9 cellular contexts compared by ENCODE assay signal in the genomic region with DNA sequence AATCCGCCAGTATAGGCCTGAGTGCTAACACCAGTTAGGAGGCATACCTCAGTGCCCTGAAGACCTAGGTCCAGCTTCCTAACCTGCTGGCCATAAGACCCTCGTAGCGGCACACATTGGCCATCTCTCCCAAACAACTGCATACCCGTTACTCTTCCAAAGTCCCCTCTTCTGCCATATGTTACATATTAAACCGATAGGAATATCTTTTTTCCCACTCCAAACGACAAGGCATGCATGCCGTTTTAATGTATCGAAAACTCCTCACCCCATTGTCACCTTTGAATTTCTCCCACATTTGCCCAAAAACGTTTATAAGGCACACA. TPM values are rescaled to one million over a fixed set of nuclear protein-coding genes. Genes with fewer than 3 reads are reported as not detected.
DNase-seq lines count a peak whose midpoint lies in the region; ATAC-seq, FAIRE-seq and TF ChIP-seq lines count a peak whose summit lies in the region.
"Had no signal": no experiment of that assay in that cellular context is flagged by ENCODE, and none has a peak within 500 bp of the region (broad histone marks: within the 10 kb centered on the region; RNA-seq: fewer than 3 reads in every experiment).

No MANE protein-coding gene starts in this region.

- no peak overlapping the region for H3K14ac ChIP-seq in H9 (ENCODE audit: insufficient read depth, low read length)

- H3K4me2 ChIP-seq in A549 (peak overlapping the region; percentile 77), H9 (ENCODE audit: insufficient read depth, insufficient read length, low read length) (peak overlapping the region; percentile 4), astrocyte (ENCODE audit: low read length) (peak overlapping the region; percentile 91)

- TF ChIP-seq CTCF in A549 (IDR thresholded peaks at IDR 0.05), result no peak
- no peak for TF ChIP-seq CTCF in H9 (conservative IDR thresholded peaks at IDR 0.05)
- TF ChIP-seq CTCF in astrocyte (IDR thresholded peaks at IDR 0.05; ENCODE audit: insufficient read depth, low read depth, low read length), result no peak
- TF ChIP-seq CTCF in mesothelial cell of epicardium (IDR thresholded peaks at IDR 0.05; ENCODE audit: unreplicated experiment), result no peak

- ATAC-seq in A549 (no peak), HG03378 (IDR thresholded peaks at IDR 0.05; ENCODE audit: unreplicated experiment) (no peak)

- H4K91ac ChIP-seq in H9 (ENCODE audit: insufficient read length, low read depth, low read length), result no peak overlapping the region

- no peak overlapping the region for H2BK20ac ChIP-seq in H9 (ENCODE audit: low read depth, low read length, poor library complexity, severe bottlenecking)

- H3K4me3 Mint-ChIP-seq in H9, result peak overlapping the region; percentile 60 to 79
- peak overlapping the region; percentile 83 for H3K4me3 Mint-ChIP-seq in astrocyte (ENCODE audit: unreplicated experiment)
- peak overlapping the region; percentile 73 for H3K4me3 Mint-ChIP-seq in mesothelial cell of epicardium

- peaks cover 20% of the 10 kb centered on the region in 2 experiments for H3K4me1 Mint-ChIP-seq in H9
- H3K4me1 Mint-ChIP-seq in astrocyte (ENCODE audit: low read depth, unreplicated experiment), result peaks cover 9% of the 10 kb centered on the region
- H3K4me1 Mint-ChIP-seq in mesothelial cell of epicardium, result peaks cover 20% of the 10 kb centered on the region

- POLR2A ChIA-PET in A549 (lab: Yijun Ruan, JAX), result no interaction called here

- H3K27me3 Mint-ChIP-seq in H9 (ENCODE audit: low read depth) (peaks cover 26% of the 10 kb centered on the region), astrocyte (ENCODE audit: low read depth, unreplicated experiment) (peaks cover 6% of the 10 kb centered on the region), mesothelial cell of epicardium (ENCODE audit: low read depth) (no peaks in the 10 kb centered on the region)

- H3K79me2 ChIP-seq in H9 (ENCODE audit: insufficient read depth, low read length) (peaks cover 12% of the 10 kb centered on the region; the same call in 1 of the 2 replicates), astrocyte (ENCODE audit: insufficient read depth, low read length) (peaks cover 23% of the 10 kb centered on the region)

- H2BK5ac ChIP-seq in H9 (ENCODE audit: insufficient read length, low read length), result no peak overlapping the region

- H3K4me3 ChIP-seq in A549, result peak overlapping the region; percentile 82
- peak overlapping the region; percentile 64 for H3K4me3 ChIP-seq in astrocyte (ENCODE audit: insufficient read depth, low read depth, low read length)

- no peak overlapping the region for H3T11ph ChIP-seq in H9 (ENCODE audit: low read length)

- DNase-seq in A549 (ENCODE audit: low read depth in 1 of 2, low spot score in 1 of 2), result no peak
- DNase-seq in H9, result no peak
- no peak for DNase-seq in astrocyte (ENCODE audit: low read depth)
- DNase-seq in mesothelial cell of epicardium (ENCODE audit: low spot score in 2 of 2, unreplicated experiment in 2 of 2), result no peak
- DNase-seq in RKO (ENCODE audit: low spot score), result no peak
- DNase-seq in cerebellar cortex (ENCODE audit: low spot score), result no peak
- DNase-seq in GM19238 (ENCODE audit: insufficient read length, low spot score), result no peak

- H2BK12ac ChIP-seq in H9 (ENCODE audit: insufficient read length, low read depth, low read length), result no peak overlapping the region

- H3K36me3 ChIP-seq in astrocyte (ENCODE audit: insufficient read depth, low read length), result no peaks in the 10 kb centered on the region

- H3K9me3 Mint-ChIP-seq in H9 (no peaks in the 10 kb centered on the region), astrocyte (ENCODE audit: unreplicated experiment) (no peaks in the 10 kb centered on the region), mesothelial cell of epicardium (no peaks in the 10 kb centered on the region)

- H4K8ac ChIP-seq in H9 (replicated peaks; ENCODE audit: insufficient read length, low read depth, low read length), result no peak overlapping the region

- H2AK5ac ChIP-seq in H9 (ENCODE audit: insufficient read length, low read length), result no peak overlapping the region

- no peak overlapping the region for H3K18ac ChIP-seq in H9 (ENCODE audit: insufficient read length, low read depth, low read length)

- no peak overlapping the region for H3K56ac ChIP-seq in H9 (ENCODE audit: insufficient read length, low read depth, low read length)

- H3K23ac ChIP-seq in H9 (ENCODE audit: insufficient read length, low read depth, low read length), result no peak overlapping the region

- peaks cover 22% of the 10 kb centered on the region for H3K23me2 ChIP-seq in H9 (ENCODE audit: insufficient read length, low read depth, low read length, poor library complexity, severe bottlenecking)

- H3K27me3 ChIP-seq in H9 (ENCODE audit: insufficient read depth, low read length) (no peaks in the 10 kb centered on the region; the same call in 1 of the 2 replicates), astrocyte (ENCODE audit: insufficient read depth, low read length) (no peaks in the 10 kb centered on the region)

- H3K27ac ChIP-seq in A549 (peak overlapping the region; percentile 95 to 98; a peak in 4 of 6 replicates), H9 (ENCODE audit: insufficient read length, low read depth, low read length) (no peak overlapping the region), astrocyte (ENCODE audit: low read depth, low read length) (no peak overlapping the region)

- H3K27ac Mint-ChIP-seq in H9 (peak overlapping the region in 2 of 3 experiments; percentile 17 to 41; a peak in 1 of 7 replicates), astrocyte (ENCODE audit: unreplicated experiment) (no peak overlapping the region), mesothelial cell of epicardium (peak overlapping the region; percentile 96)

- H3K9me3 ChIP-seq in A549 (no peaks in the 10 kb centered on the region), H9 (ENCODE audit: control insufficient read depth, low read depth, low read length) (no peaks in the 10 kb centered on the region), astrocyte (ENCODE audit: insufficient read depth, low read depth, low read length) (no peaks in the 10 kb centered on the region)
- H3K9me3 ChIP-seq: upper lobe of left lung had no signal

- H2BK120ac ChIP-seq in H9 (ENCODE audit: low read depth, low read length, poor library complexity, severe bottlenecking), result no peak overlapping the region

- TF ChIP-seq RAD21 in A549 (conservative IDR thresholded peaks at IDR 0.05 in 1 of 2, IDR thresholded peaks at IDR 0.05 in 1 of 2), result no peak

- H2AFZ ChIP-seq in H9 (ENCODE audit: low read length) (no peak overlapping the region), astrocyte (ENCODE audit: low read depth, low read length) (peak overlapping the region; percentile 68)

- WGBS in A549 (ENCODE audit: missing lambda C conversion rate), result 55% methylated on average over 9 of the region's 9 CpGs
- no CpG with 5 or more reads among the region's 9 CpGs for WGBS in H9 (ENCODE audit: extremely low coverage, insufficient read length, low lambda C conversion rate)

- TF ChIP-seq POLR2A in A549 (IDR thresholded peaks at IDR 0.05; ENCODE audit: low read length), result no peak

- peaks cover 37% of the 10 kb centered on the region for H3K4me1 ChIP-seq in A549
- peaks cover 6% of the 10 kb centered on the region; the same call in 1 of the 2 replicates for H3K4me1 ChIP-seq in H9 (ENCODE audit: insufficient read depth, low read length)
- peaks cover 27% of the 10 kb centered on the region for H3K4me1 ChIP-seq in astrocyte (ENCODE audit: insufficient read depth, low read length)

- no peaks in the 10 kb centered on the region; a peak in 1 of 7 replicates for H3K36me3 Mint-ChIP-seq in H9 (ENCODE audit: insufficient read depth in 1 of 3, low read depth in 3 of 3)
- H3K36me3 Mint-ChIP-seq in astrocyte (ENCODE audit: low read depth, unreplicated experiment), result no peaks in the 10 kb centered on the region
- no peaks in the 10 kb centered on the region for H3K36me3 Mint-ChIP-seq in mesothelial cell of epicardium

- H3K9ac ChIP-seq in H9 (ENCODE audit: extremely low read depth, insufficient read length, low read length) (no peak overlapping the region), astrocyte (ENCODE audit: low read length) (no peak overlapping the region)

- FAIRE-seq in A549 (lab: Jason Lieb, UNC) (peak; percentile 67), astrocyte (lab: Jason Lieb, UNC) (no peak)

- H4K20me1 ChIP-seq in H9 (ENCODE audit: control insufficient read depth, insufficient read depth, insufficient read length) (no peaks in the 10 kb centered on the region), astrocyte (ENCODE audit: insufficient read depth, low read length) (no peaks in the 10 kb centered on the region)

- H3K4ac ChIP-seq in H9 (ENCODE audit: low read depth, low read length), result no peak overlapping the region

- H3K79me1 ChIP-seq in H9 (ENCODE audit: insufficient read depth, low read depth, low read length, poor library complexity, severe bottlenecking), result peaks cover 10% of the 10 kb centered on the region

- no peak overlapping the region for H4K5ac ChIP-seq in H9 (ENCODE audit: insufficient read length, low read depth, low read length)

- no peak overlapping the region for H2BK15ac ChIP-seq in H9 (ENCODE audit: low read depth, low read length)

- TF ChIP-seq EP300 in A549 (IDR thresholded peaks at IDR 0.05), result no peak

- CTCF ChIA-PET in A549 (lab: Yijun Ruan, JAX), result interaction anchor here (0.9 kb wide), 1 partner anchor 20 kb away, joined by 3 read pairs; no protein-coding TSS in a partner anchor

TF ChIP-seq in A549, 52 proteins besides CTCF, POLR2A, EP300 and RAD21:
- TF ChIP-seq SMC3 (IDR thresholded peaks at IDR 0.05) (no peak), MAZ (IDR thresholded peaks at IDR 0.05; ENCODE audit: borderline replicate concordance, low read depth, low read length) (no peak), BHLHE40 (IDR thresholded peaks at IDR 0.05; ENCODE audit: low read depth, low read length) (no peak), FOXS1 (CRISPR knock-in tag; IDR thresholded peaks at IDR 0.05) (no peak), KDM1A (IDR thresholded peaks at IDR 0.05; ENCODE audit: low read depth) (no peak), EHF (CRISPR knock-in tag; IDR thresholded peaks at IDR 0.05) (no peak), CEBPB (IDR thresholded peaks at IDR 0.05) (no peak), JUN (IDR thresholded peaks at IDR 0.05) (no peak), HOXB5 (CRISPR knock-in tag; IDR thresholded peaks at IDR 0.05) (no peak)

RNA-seq across cellular contexts. Expression of a gene that starts 0.7 kb away (rescaled TPM):
- 4.0 and 4.5 TPM in 2 replicates for polyA plus RNA-seq in A549 (2011; rRNA removed)
- polyA plus RNA-seq in A549 (2012; cell fraction: cytosol; rRNA removed), result 1.0 and 1.2 TPM in 2 replicates
- 1.9 and 2.5 TPM in 2 replicates for polyA plus RNA-seq in A549 (2012; cell fraction: nucleus; rRNA removed)
- polyA plus RNA-seq in A549 (2017; fragmentation: RNase III; extraction: RNeasy Plus Mini Kit Qiagen cat#74134 plus additional on column Dnase treatment), result 3.3 to 4.9 TPM (median 4.8 TPM) in 3 replicates
- 4.9 and 5.4 TPM in 2 replicates for polyA minus RNA-seq in A549 (2011; rRNA and poly(A)+ RNA removed)
- total RNA-seq in H9 (2021), result 35.0 and 35.6 TPM in 2 replicates
- total RNA-seq in astrocyte, result 8.0 and 8.9 TPM in 2 replicates
- 84.6 to 88.7 TPM (median 87.8 TPM) in 3 replicates for total RNA-seq in mesothelial cell of epicardium

Comparison
In these comparisons a context has a peak if more than half of its experiments do, and no peak if none do; other contexts are left out.
1. H3K27ac ChIP-seq: peak in A549 (2 of 2); none in H9 (single experiment) and astrocyte (single experiment).
2. H3K4me2 ChIP-seq: peak in every context shown above with its lines; median percentile 91 in astrocyte; 77 in A549; 4 in H9.
3. Peak in every context shown above with its lines, with median percentiles within 50 percentile points of each other: H3K4me3 Mint-ChIP-seq.